19 cellular contexts compared by ENCODE assay signal in the genomic region with DNA sequence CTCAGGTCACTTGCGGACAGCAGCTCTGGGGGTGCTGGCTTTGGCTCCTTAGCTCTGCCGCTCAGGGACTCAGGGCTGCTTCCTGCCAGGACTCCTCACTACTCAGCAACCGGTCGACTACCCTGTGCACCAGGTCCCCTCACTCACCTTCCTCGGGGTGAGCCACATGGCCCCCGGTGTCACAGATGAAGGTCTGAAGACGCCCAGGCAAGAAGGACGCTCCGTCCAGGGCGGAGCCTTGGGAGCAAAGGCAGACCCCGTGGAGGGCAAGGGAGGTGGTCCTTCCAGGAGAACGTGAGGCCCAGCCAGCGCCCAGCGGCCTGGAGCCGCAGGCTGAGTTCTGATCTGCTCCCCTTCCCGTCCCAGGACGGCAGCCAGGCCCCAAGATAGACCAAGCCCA. TPM values are rescaled to one million over a fixed set of nuclear protein-coding genes. Genes with fewer than 3 reads are reported as not detected.
DNase-seq lines count a peak whose midpoint lies in the region; ATAC-seq, FAIRE-seq and TF ChIP-seq lines count a peak whose summit lies in the region.
"Had no signal": no experiment of that assay in that cellular context is flagged by ENCODE, and none has a peak within 500 bp of the region (broad histone marks: within the 10 kb centered on the region; RNA-seq: fewer than 3 reads in every experiment).

No MANE protein-coding gene starts in this region.

- dilution Hi-C loops in IMR-90 (cut with HindIII; ENCODE audit: low sequenced_read_pairs, unreplicated experiment): no loop called here

- H2BK5ac ChIP-seq in IMR-90 (ENCODE audit: low read depth, low read length, poor library complexity, severe bottlenecking) (peak overlapping the region; percentile 89), neuronal stem cell (ENCODE audit: low read length) (no peak overlapping the region)

- peak overlapping the region; percentile 8 for H2AK5ac ChIP-seq in IMR-90 (ENCODE audit: low read depth, low read length)
- H2AK5ac ChIP-seq in neuronal stem cell (ENCODE audit: low read depth, low read length): peak overlapping the region; percentile 47

- peak overlapping the region; percentile 94; the same call in 1 of the 2 replicates for H3K14ac ChIP-seq in IMR-90 (replicated peaks; ENCODE audit: low read depth, low read length)
- H3K14ac ChIP-seq in neuronal stem cell (ENCODE audit: low read length): peak overlapping the region; percentile 25

- H2BK15ac ChIP-seq in IMR-90 (ENCODE audit: low read depth, low read length) (peak overlapping the region; percentile 56; the same call in 1 of the 3 replicates), neuronal stem cell (ENCODE audit: low read length) (no peak overlapping the region)

- H3K4me1 Mint-ChIP-seq in endodermal cell: peaks cover 15% of the 10 kb centered on the region

- H3K27ac Mint-ChIP-seq in endodermal cell: no peak overlapping the region
- H3K27ac Mint-ChIP-seq: B cell; CD8-positive, alpha-beta memory T cell had no signal

- H4K8ac ChIP-seq in IMR-90 (ENCODE audit: low read depth in 2 of 2, low read length in 2 of 2) (peak overlapping the region in 1 of 2 experiments; percentile 92; a peak in 1 of 4 replicates), neuronal stem cell (ENCODE audit: low read depth, low read length) (no peak overlapping the region)

- no peak for ATAC-seq in A549
- no peak for ATAC-seq in IMR-90 (ENCODE audit: low read depth)
- ATAC-seq in GM18870 (IDR thresholded peaks at IDR 0.05; ENCODE audit: unreplicated experiment): no peak
- no peak for ATAC-seq in GM18517 (IDR thresholded peaks at IDR 0.05; ENCODE audit: unreplicated experiment)
- ATAC-seq in GM19023 (IDR thresholded peaks at IDR 0.05; ENCODE audit: unreplicated experiment): no peak

- TF ChIP-seq CTCF in A549 (IDR thresholded peaks at IDR 0.05) (no peak), IMR-90 (conservative IDR thresholded peaks at IDR 0.05; ENCODE audit: low read depth, low read length) (no peak), endodermal cell (conservative IDR thresholded peaks at IDR 0.05) (no peak)

- H3K27ac ChIP-seq in A549: peak overlapping the region in 1 of 2 experiments; percentile 64; a peak in 2 of 6 replicates
- H3K27ac ChIP-seq in IMR-90 (ENCODE audit: insufficient read depth, low read length): no peak overlapping the region; the same call in 1 of the 2 replicates
- H3K27ac ChIP-seq in endodermal cell (ENCODE audit: low read depth, low read length): peak overlapping the region; percentile 13
- H3K27ac ChIP-seq in neuronal stem cell (replicated peaks; ENCODE audit: low read length): no peak overlapping the region
- H3K27ac ChIP-seq: HL-60 had no signal

- H4K5ac ChIP-seq in IMR-90 (ENCODE audit: low read depth, low read length): no peak overlapping the region; the same call in 1 of the 2 replicates

- H3K4me3 ChIP-seq in A549 (no peak overlapping the region), IMR-90 (ENCODE audit: insufficient read depth, low read depth, low read length) (no peak overlapping the region), endodermal cell (ENCODE audit: low read length) (no peak overlapping the region), neuronal stem cell (ENCODE audit: low read length in 2 of 2) (no peak overlapping the region)
- H3K4me3 ChIP-seq: HAP-1 had no signal

- H2AFZ ChIP-seq in IMR-90 (replicated peaks; ENCODE audit: low read length, poor library complexity): peak overlapping the region; percentile 94
- H2AFZ ChIP-seq in neuronal stem cell (ENCODE audit: low read length): no peak overlapping the region

- peaks cover 26% of the 10 kb centered on the region for H3K9me1 ChIP-seq in IMR-90 (ENCODE audit: insufficient read depth, low read length)

- H3K4me2 ChIP-seq in A549: peak overlapping the region; percentile 28; the same call in 1 of the 3 replicates
- no peak overlapping the region for H3K4me2 ChIP-seq in IMR-90 (ENCODE audit: low read depth, low read length)
- H3K4me2 ChIP-seq in neuronal stem cell (ENCODE audit: insufficient read depth, low read length, poor library complexity, severe bottlenecking): no peak overlapping the region

- no peak overlapping the region for H3K9ac ChIP-seq in IMR-90 (ENCODE audit: low read depth, low read length)
- H3K9ac ChIP-seq in endodermal cell (ENCODE audit: extremely low read depth, low read length, poor library complexity, severe bottlenecking): no peak overlapping the region
- no peak overlapping the region for H3K9ac ChIP-seq in neuronal stem cell (ENCODE audit: low read depth, low read length, poor library complexity)

- in situ Hi-C loops in IMR-90 (cut with MboI; ENCODE audit: low sequenced_read_pairs): no loop called here

- no peak overlapping the region for H3K4me3 Mint-ChIP-seq in endodermal cell
- H3K4me3 Mint-ChIP-seq: B cell; CD8-positive, alpha-beta memory T cell had no signal

- TF ChIP-seq EP300 in A549 (IDR thresholded peaks at IDR 0.05): no peak

- peak overlapping the region; percentile 73 for H2AK9ac ChIP-seq in IMR-90 (replicated peaks; ENCODE audit: low read depth, low read length, poor library complexity)

- peak overlapping the region; percentile 92 for H3K4ac ChIP-seq in IMR-90 (ENCODE audit: low read depth, low read length)
- H3K4ac ChIP-seq in neuronal stem cell (ENCODE audit: low read length): no peak overlapping the region

- WGBS in A549 (ENCODE audit: missing lambda C conversion rate): 88% methylated on average over 16 of the region's 17 CpGs
- 82% methylated on average over 7 of the region's 17 CpGs; no CpG with 5 or more reads in 1 of the 2 experiments for WGBS in IMR-90 (ENCODE audit: extremely low coverage in 2 of 2, insufficient read length in 1 of 2), 2 experiments
- WGBS in endodermal cell (ENCODE audit: insufficient coverage in 1 of 2, insufficient read length in 1 of 2), 2 experiments: 91% methylated on average over 10 to 17 of the region's 17 CpGs
- WGBS in neuronal stem cell (ENCODE audit: extremely low coverage in 2 of 2, insufficient read length in 2 of 2, insufficient replicate concordance in 1 of 2), 2 donors: no CpG with 5 or more reads among the region's 17 CpGs

- H3K9me3 Mint-ChIP-seq in endodermal cell: no peaks in the 10 kb centered on the region
- H3K9me3 Mint-ChIP-seq: CD8-positive, alpha-beta memory T cell had no signal

- H3K27me3 Mint-ChIP-seq in endodermal cell (ENCODE audit: insufficient read depth): peaks cover 24% of the 10 kb centered on the region

- CTCF ChIA-PET in A549 (lab: Yijun Ruan, JAX): no interaction called here
- CTCF ChIA-PET in IMR-90 (lab: Yijun Ruan, JAX): no interaction called here

- no peaks in the 10 kb centered on the region for H3K36me3 Mint-ChIP-seq in endodermal cell (ENCODE audit: low read depth)
- H3K36me3 Mint-ChIP-seq: CD8-positive, alpha-beta memory T cell had no signal

- TF ChIP-seq RAD21 in A549 (conservative IDR thresholded peaks at IDR 0.05 in 1 of 2, IDR thresholded peaks at IDR 0.05 in 1 of 2) (no peak), IMR-90 (IDR thresholded peaks at IDR 0.05; ENCODE audit: low read length) (no peak)

- intact Hi-C loops in IMR-90 (cut with micrococcal nuclease): no loop called here

- H3K56ac ChIP-seq in IMR-90 (ENCODE audit: extremely low read depth, insufficient read depth, low read length): no peak overlapping the region; the same call in 1 of the 2 replicates

- H3K4me1 ChIP-seq in A549 (peaks cover 28% of the 10 kb centered on the region), IMR-90 (ENCODE audit: control insufficient read depth, insufficient read depth, low read length) (peaks cover 21% of the 10 kb centered on the region), endodermal cell (ENCODE audit: control insufficient read depth, insufficient read depth, low read length) (peaks cover 7% of the 10 kb centered on the region), neuronal stem cell (ENCODE audit: control insufficient read depth in 2 of 2, insufficient read depth in 1 of 2, low read depth in 1 of 2, low read length in 2 of 2) (peaks cover 0 to 9% of the 10 kb centered on the region in 2 donors)
- H3K4me1 ChIP-seq: HAP-1 had no signal

- no peak for DNase-seq in A549 (ENCODE audit: low read depth in 1 of 2, low spot score in 1 of 2)
- no peak for DNase-seq in IMR-90
- no peak for DNase-seq in endodermal cell
- DNase-seq in neuronal stem cell (ENCODE audit: low spot score): no peak
- DNase-seq in GOT3 (lab: John Stamatoyannopoulos, UW): no peak
- DNase-seq: CD8-positive, alpha-beta memory T cell; DND-41; KG1; MM.1S; NCI-H1105; NCI-H1694 treated with DMSO at 0.1 percent for 48 hours; SHP77 had no signal

- no peaks in the 10 kb centered on the region for H3K36me3 ChIP-seq in IMR-90 (ENCODE audit: control insufficient read depth, insufficient read depth, low read length)
- H3K36me3 ChIP-seq in endodermal cell (ENCODE audit: control insufficient read depth, insufficient read depth, low read length): no peaks in the 10 kb centered on the region
- H3K36me3 ChIP-seq in neuronal stem cell (replicated peaks in 1 of 2; ENCODE audit: control insufficient read depth in 2 of 2, insufficient read depth in 2 of 2, low read length in 2 of 2): no peaks in the 10 kb centered on the region
- H3K36me3 ChIP-seq: HAP-1 had no signal

- FAIRE-seq in A549 (lab: Jason Lieb, UNC): no peak

- no peak overlapping the region for H2BK12ac ChIP-seq in neuronal stem cell (ENCODE audit: low read length)

- no peak overlapping the region for H3K18ac ChIP-seq in IMR-90 (ENCODE audit: low read depth, low read length)
- peak overlapping the region; percentile 68 for H3K18ac ChIP-seq in neuronal stem cell (ENCODE audit: low read length)

- no peak overlapping the region for H3K23ac ChIP-seq in IMR-90 (ENCODE audit: low read depth, low read length)
- peak overlapping the region; percentile 1 for H3K23ac ChIP-seq in neuronal stem cell (ENCODE audit: low read depth, low read length, poor library complexity)

- H4K91ac ChIP-seq in IMR-90 (ENCODE audit: insufficient read depth, low read depth, low read length): peak overlapping the region; percentile 86
- H4K91ac ChIP-seq in neuronal stem cell (ENCODE audit: low read depth, low read length, poor library complexity): no peak overlapping the region

- H3K9me3 ChIP-seq in A549 (no peaks in the 10 kb centered on the region), IMR-90 (ENCODE audit: control insufficient read depth, insufficient read depth, low read length) (no peaks in the 10 kb centered on the region), endodermal cell (ENCODE audit: control insufficient read depth, low read length) (no peaks in the 10 kb centered on the region), neuronal stem cell (replicated peaks in 1 of 2; ENCODE audit: control insufficient read depth in 2 of 2, insufficient read depth in 1 of 2, low read depth in 1 of 2, low read length in 2 of 2) (no peaks in the 10 kb centered on the region)
- H3K9me3 ChIP-seq: HAP-1 had no signal

- H4K20me1 ChIP-seq in IMR-90 (ENCODE audit: insufficient read depth, low read length): no peaks in the 10 kb centered on the region

- POLR2A ChIA-PET in A549 (lab: Yijun Ruan, JAX): no interaction called here
- POLR2A ChIA-PET in IMR-90 (lab: Charles Lee; ENCODE audit: unreplicated experiment): no interaction called here

- no peak for TF ChIP-seq POLR2A in A549 (IDR thresholded peaks at IDR 0.05; ENCODE audit: low read length)
- TF ChIP-seq POLR2A in IMR-90 (IDR thresholded peaks at IDR 0.05; ENCODE audit: low read depth, low read length): no peak

- H2BK120ac ChIP-seq in IMR-90 (ENCODE audit: low read depth, low read length): peak overlapping the region; percentile 59
- H2BK120ac ChIP-seq in neuronal stem cell (ENCODE audit: low read depth, low read length): no peak overlapping the region

- H2BK20ac ChIP-seq in IMR-90 (ENCODE audit: low read depth, low read length): peak overlapping the region; percentile 92

- peaks cover 0 to 7% of the 10 kb centered on the region in 2 experiments; a peak in 1 of 4 replicates for H3K79me1 ChIP-seq in IMR-90 (ENCODE audit: low read depth in 1 of 2, low read length in 2 of 2)
- peaks cover 2% of the 10 kb centered on the region for H3K79me1 ChIP-seq in neuronal stem cell (ENCODE audit: low read depth, low read length)

- H3K27me3 ChIP-seq in IMR-90 (ENCODE audit: control insufficient read depth, insufficient read depth, low read length) (no peaks in the 10 kb centered on the region), endodermal cell (ENCODE audit: control insufficient read depth, insufficient read depth, low read length, poor library complexity, severe bottlenecking) (no peaks in the 10 kb centered on the region), neuronal stem cell (ENCODE audit: control insufficient read depth in 3 of 3, insufficient read depth in 3 of 3, low read depth in 1 of 3, low read length in 3 of 3) (peaks cover 0 to 12% (median 0%) of the 10 kb centered on the region in 3 experiments)

- no TSS peak for BruUV-seq in IMR-90 (replicated peaks; lab: Mats Ljungman, UMichigan)

RNA-seq across cellular contexts. Expression of a gene that starts 32.0 kb away (rescaled TPM):
- 0.78 and 1.2 TPM in 2 replicates for polyA plus RNA-seq in A549 (2011; rRNA removed)
- 0.08 and 0.29 TPM in 2 replicates for polyA plus RNA-seq in A549 (2012; cell fraction: cytosol; rRNA removed)
- 0.39 and 0.42 TPM in 2 replicates for polyA plus RNA-seq in A549 (2012; cell fraction: nucleus; rRNA removed)
- polyA plus RNA-seq in A549 (2017; fragmentation: RNase III; extraction: RNeasy Plus Mini Kit Qiagen cat#74134 plus additional on column Dnase treatment): 0.88 to 4.4 TPM (median 3.9 TPM) in 3 replicates
- polyA minus RNA-seq in A549 (2011; rRNA and poly(A)+ RNA removed): 2.3 and 3.7 TPM in 2 replicates
- total RNA-seq in IMR-90 (2012; rRNA removed): not detected in 2 replicates
- not detected in 2 replicates for polyA plus RNA-seq in IMR-90 (2012; rRNA removed)
- 0.01 TPM in 1 of 2 replicates, not detected in the other for polyA plus RNA-seq in IMR-90 (2012; cell fraction: cytosol; rRNA removed)
- polyA plus RNA-seq in IMR-90 (2012; cell fraction: nucleus; rRNA removed; ENCODE audit: low replicate concordance): 0.10 TPM in 1 of 2 replicates, not detected in the other
- total RNA-seq in endodermal cell: 1 to 10 TPM in 1 of 2 donors, under 1 TPM in 1; 0.58 to 1.3 TPM
- 0.43 TPM for polyA plus RNA-seq in endodermal cell (2013, experiment 1 of 2)
- polyA plus RNA-seq in endodermal cell (2013, experiment 2 of 2): not detected
- 0.18 TPM for polyA plus RNA-seq in neuronal stem cell (2013, experiment 1 of 2)
- polyA plus RNA-seq in neuronal stem cell (2013, experiment 2 of 2): 0.22 TPM
- total RNA-seq: A673, B cell had no signal
- polyA plus RNA-seq: CD8-positive, alpha-beta memory T cell had no signal
